Comparison of ENCODE assay signal across 10 cellular contexts in genomic region chr17:81419886-81420768, GRCh38. TPM values are rescaled to one million over a fixed set of nuclear protein-coding genes. Genes with fewer than 3 reads are reported as not detected.
DNase-seq lines count a peak whose midpoint lies in the region; ATAC-seq, FAIRE-seq and TF ChIP-seq lines count a peak whose summit lies in the region.
"Had no signal": no experiment of that assay in that cellular context is flagged by ENCODE, and none has a peak within 500 bp of the region (broad histone marks: within the 10 kb centered on the region; RNA-seq: fewer than 3 reads in every experiment).

No MANE protein-coding gene starts in this region.

- no peak overlapping the region for H3K4me3 Mint-ChIP-seq in GM23338
- H3K4me3 Mint-ChIP-seq: activated T-helper 1 cell treated with anti-CD3 and anti-CD28 coated beads, Interleukin-12 subunit alpha, Interleukin-12 subunit beta, Interleukin-2, Interleukin-4 antibody, amounts not matched to agents 30 ng/mL and 10 ng/mL and 1 ng/mL, durations not matched to agents 14 hours and 24 hours and 36 hours had no signal

- no peaks in the 10 kb centered on the region for H3F3A ChIP-seq in GM23338 (replicated peaks; ENCODE audit: low read depth)
- H3F3A ChIP-seq in MM.1S (ENCODE audit: insufficient read depth, low read length) = no peaks in the 10 kb centered on the region

- dilution Hi-C loops in mammary epithelial cell (cut with HindIII; ENCODE audit: low sequenced_read_pairs) = no loop called here

- no peaks in the 10 kb centered on the region for H3K27me3 ChIP-seq in GM23338 (ENCODE audit: insufficient read depth)
- no peaks in the 10 kb centered on the region for H3K27me3 ChIP-seq in mammary epithelial cell (ENCODE audit: insufficient read depth, low read length)
- H3K27me3 ChIP-seq in MM.1S (replicated peaks; ENCODE audit: insufficient read depth, low read length) = peaks cover 88% of the 10 kb centered on the region

- H3K9me2 ChIP-seq in GM23338 (ENCODE audit: insufficient read depth) (no peaks in the 10 kb centered on the region), MM.1S (replicated peaks; ENCODE audit: insufficient read depth, low read length) (no peaks in the 10 kb centered on the region)

- H3K4me2 ChIP-seq in GM23338 (no peak overlapping the region), mammary epithelial cell (ENCODE audit: insufficient read depth, low read depth, low read length) (peak overlapping the region; percentile 77), MM.1S (ENCODE audit: low read depth, low read length) (no peak overlapping the region)

- peaks cover 6% of the 10 kb centered on the region for H3K27me3 Mint-ChIP-seq in GM23338 (ENCODE audit: insufficient read depth, low read depth, poor library complexity)

- H3K4me3 ChIP-seq in GM23338 = no peak overlapping the region
- H3K4me3 ChIP-seq in mammary epithelial cell (replicated peaks in 1 of 3; ENCODE audit: insufficient read depth in 1 of 3, low read depth in 2 of 3, low read length in 3 of 3) = no peak overlapping the region
- peak overlapping the region in 1 of 2 donors; percentile 35 for H3K4me3 ChIP-seq in kidney (ENCODE audit: low read length in 2 of 2)
- peak overlapping the region in 3 of 7 experiments; percentile 6 to 28 (median 21) for H3K4me3 ChIP-seq in skin epidermis
- H3K4me3 ChIP-seq in MM.1S (ENCODE audit: low read length) = no peak overlapping the region

- H3K4me1 Mint-ChIP-seq in GM23338 = no peaks in the 10 kb centered on the region

- H3K36me3 ChIP-seq in GM23338 (ENCODE audit: insufficient read depth) (no peaks in the 10 kb centered on the region), mammary epithelial cell (ENCODE audit: insufficient read depth, low read length) (no peaks in the 10 kb centered on the region), kidney (ENCODE audit: control insufficient read depth in 1 of 2, insufficient read depth in 2 of 2, low read length in 2 of 2) (no peaks in the 10 kb centered on the region), MM.1S (replicated peaks; ENCODE audit: insufficient read depth, low read length) (no peaks in the 10 kb centered on the region)

- H3K27ac Mint-ChIP-seq in GM23338 = no peak overlapping the region
- H3K27ac Mint-ChIP-seq: activated T-helper 1 cell treated with anti-CD3 and anti-CD28 coated beads, Interleukin-12 subunit alpha, Interleukin-12 subunit beta, Interleukin-2, Interleukin-4 antibody, amounts not matched to agents 30 ng/mL and 10 ng/mL and 1 ng/mL, durations not matched to agents 14 hours and 24 hours and 36 hours had no signal

- DNase-seq in GM23338 (ENCODE audit: low spot score) (no peak), mammary epithelial cell (no peak), kidney (no peak), frontal cortex (ENCODE audit: low spot score in 2 of 2) (no peak), MM.1S (no peak), HTR-8/SVneo (ENCODE audit: insufficient read length, low spot score) (no peak)
- DNase-seq: NCI-H187 treated with DMSO at 0.1 percent for 48 hours had no signal

- H3K9me3 ChIP-seq in mammary epithelial cell (replicated peaks; ENCODE audit: insufficient read depth, low read length) (no peaks in the 10 kb centered on the region), kidney (ENCODE audit: control insufficient read depth in 1 of 2, low read length in 2 of 2) (no peaks in the 10 kb centered on the region), MM.1S (replicated peaks; ENCODE audit: insufficient read depth, low read length) (no peaks in the 10 kb centered on the region)

- H3K4me1 ChIP-seq in GM23338 (ENCODE audit: insufficient read depth) (no peaks in the 10 kb centered on the region), mammary epithelial cell (ENCODE audit: insufficient read depth, low read length) (peaks cover 47% of the 10 kb centered on the region), kidney (ENCODE audit: control insufficient read depth in 1 of 2, insufficient read depth in 1 of 2, low read depth in 1 of 2, low read length in 2 of 2) (peaks cover 6 to 29% of the 10 kb centered on the region in 2 donors), MM.1S (ENCODE audit: low read length) (no peaks in the 10 kb centered on the region)

- no peaks in the 10 kb centered on the region for H3K36me3 Mint-ChIP-seq in GM23338 (ENCODE audit: low read depth)

- H3K79me2 ChIP-seq in GM23338 (replicated peaks; ENCODE audit: insufficient read depth) (no peaks in the 10 kb centered on the region), mammary epithelial cell (ENCODE audit: insufficient read depth, low read length) (no peaks in the 10 kb centered on the region), MM.1S (ENCODE audit: low read length) (no peaks in the 10 kb centered on the region)

- in situ Hi-C loops in mammary epithelial cell (cut with MboI; ENCODE audit: low sequenced_read_pairs in 2 of 2) = no loop called here

- intact Hi-C loops in mammary epithelial cell (cut with micrococcal nuclease) (loop anchor here (10.0 kb wide), 1 partner anchor 185 kb away; no protein-coding TSS in a partner anchor), kidney (cut with DNase I) (no loop called here)

- CTCF ChIA-PET in mammary epithelial cell (lab: Charles Lee; ENCODE audit: low non-redundant PET) = no interaction called here

- FAIRE-seq in kidney (lab: Jason Lieb, UNC) (no peak), frontal cortex (lab: Jason Lieb, UNC) (no peak), HTR-8/SVneo (lab: Jason Lieb, UNC) (no peak)

- H3K9ac ChIP-seq in mammary epithelial cell (ENCODE audit: insufficient read depth, low read length) (no peak overlapping the region), kidney (ENCODE audit: low read length in 2 of 2) (peak overlapping the region; percentile 61 to 67), MM.1S (ENCODE audit: low read length) (no peak overlapping the region)

- no peak for TF ChIP-seq CTCF in GM23338 (conservative IDR thresholded peaks at IDR 0.05; ENCODE audit: low read depth in 2 of 2)
- TF ChIP-seq CTCF in mammary epithelial cell (conservative IDR thresholded peaks at IDR 0.05 in 1 of 2, IDR thresholded peaks at IDR 0.05 in 1 of 2; ENCODE audit: extremely low read depth in 1 of 2, insufficient read depth in 1 of 2, low read depth in 1 of 2, low read length in 2 of 2) = no peak
- TF ChIP-seq CTCF in kidney (IDR thresholded peaks at IDR 0.05; ENCODE audit: borderline replicate concordance, extremely low read depth, insufficient read depth) = no peak
- TF ChIP-seq CTCF in MM.1S (IDR thresholded peaks at IDR 0.05; ENCODE audit: low read length) = no peak

- whole genome bisulfite sequencing in mammary epithelial cell (ENCODE audit: low coverage, missing lambda C conversion rate) = 80% methylated on average over 19 of the region's 28 CpGs

- H2AFZ ChIP-seq in GM23338 (no peak overlapping the region), mammary epithelial cell (ENCODE audit: low read depth, low read length) (no peak overlapping the region), MM.1S (ENCODE audit: low read length) (no peak overlapping the region)

- H4K20me1 ChIP-seq in GM23338 (replicated peaks; ENCODE audit: insufficient read depth) (no peaks in the 10 kb centered on the region), mammary epithelial cell (ENCODE audit: insufficient read depth, low read length) (no peaks in the 10 kb centered on the region), MM.1S (ENCODE audit: insufficient read depth, low read length) (no peaks in the 10 kb centered on the region; the same call in 1 of the 2 replicates)

- no peaks in the 10 kb centered on the region for H3K9me3 Mint-ChIP-seq in GM23338
- H3K9me3 Mint-ChIP-seq: activated T-helper 1 cell treated with anti-CD3 and anti-CD28 coated beads, Interleukin-12 subunit alpha, Interleukin-12 subunit beta, Interleukin-2, Interleukin-4 antibody, amounts not matched to agents 30 ng/mL and 10 ng/mL and 1 ng/mL, durations not matched to agents 14 hours and 24 hours and 36 hours had no signal

- peak; percentile 3; the same call in 2 of the 3 replicates for ATAC-seq in GM23338
- no peak for ATAC-seq in GM18909 (IDR thresholded peaks at IDR 0.05; ENCODE audit: poor library complexity, unreplicated experiment)

- H3K27ac ChIP-seq in GM23338 (ENCODE audit: low read depth) (no peak overlapping the region), mammary epithelial cell (ENCODE audit: insufficient read depth, low read depth, low read length) (no peak overlapping the region), kidney (ENCODE audit: low read depth in 2 of 2, low read length in 2 of 2) (peak overlapping the region; percentile 90 to 92), skin epidermis (peak overlapping the region; percentile 27 to 98 (median 90)), MM.1S (ENCODE audit: low read length) (no peak overlapping the region)

- BruUV-seq in mammary epithelial cell (replicated peaks; lab: Mats Ljungman, UMichigan) = no TSS peak

TF ChIP-seq in GM23338, 12 proteins besides CTCF, POLR2A, EP300 and RAD21:
- TF ChIP-seq EZH2phosphoT487 (IDR thresholded peaks at IDR 0.05; ENCODE audit: unreplicated experiment) = no peak
- TF ChIP-seq STAT1 (IDR thresholded peaks at IDR 0.05; ENCODE audit: unreplicated experiment) = no peak
- no peak for TF ChIP-seq POLR2AphosphoS5 (IDR thresholded peaks at IDR 0.05; ENCODE audit: low read depth)
- TF ChIP-seq EZH2 (IDR thresholded peaks at IDR 0.05; ENCODE audit: low read depth, unreplicated experiment) = no peak
- no peak for TF ChIP-seq CREB1 (CRISPR knock-in tag; IDR thresholded peaks at IDR 0.05; ENCODE audit: low read depth)
- TF ChIP-seq ZNF114 (CRISPR knock-in tag; IDR thresholded peaks at IDR 0.05) = no peak
- no peak for TF ChIP-seq JUNB (IDR thresholded peaks at IDR 0.05; ENCODE audit: unreplicated experiment)
- TF ChIP-seq ZNF331 (CRISPR knock-in tag; IDR thresholded peaks at IDR 0.05; ENCODE audit: low read depth) = no peak
- no peak for TF ChIP-seq ETS1 (IDR thresholded peaks at IDR 0.05)

RNA-seq across cellular contexts. Expression of gene BAHCC1, which starts 24.9 kb away (rescaled TPM):
- total RNA-seq in GM23338 (2014; rRNA removed; shearing (Covaris generic)) = 1.1 and 1.8 TPM in 2 replicates
- 0.17 and 0.24 TPM in 2 replicates for polyA plus RNA-seq in GM23338 (2016; fragmentation: Nextera tagmentation; extraction: Ambion mirVana)
- total RNA-seq in mammary epithelial cell = 1 to 10 TPM; 2.2 to 9.1 TPM
- polyA plus RNA-seq in mammary epithelial cell = 1.6 TPM
- 0.67 TPM for polyA minus RNA-seq in mammary epithelial cell
- total RNA-seq in kidney = 20.5 TPM
- polyA plus RNA-seq in kidney (ENCODE audit: insufficient read depth, low read depth, low replicate concordance) = 2.6 TPM
- 5.7 TPM for total RNA-seq in frontal cortex

Comparison
In these comparisons a context has a peak if more than half of its experiments do, and no peak if none do; other contexts are left out.
1. H3K27ac ChIP-seq: peak in kidney (2 of 2) and skin epidermis (21 of 21); none in GM23338 (single experiment), mammary epithelial cell (single experiment) and MM.1S (single experiment).
2. H3K9ac ChIP-seq: peak in kidney (2 of 2); none in mammary epithelial cell (single experiment) and MM.1S (single experiment).